In genomic region chr11:69832561-69833413, GRCh38 we compare ENCODE assay signal across 23 cellular contexts. TPM values are rescaled to one million over a fixed set of nuclear protein-coding genes. Genes with fewer than 3 reads are reported as not detected.
DNase-seq lines count a peak whose midpoint lies in the region; ATAC-seq and TF ChIP-seq lines count a peak whose summit lies in the region.
"Had no signal": no experiment of that assay in that cellular context is flagged by ENCODE, and none has a peak within 500 bp of the region (broad histone marks: within the 10 kb centered on the region; RNA-seq: fewer than 3 reads in every experiment).

No MANE protein-coding gene starts in this region.

- no peak for TF ChIP-seq EP300 in upper lobe of left lung (IDR thresholded peaks at IDR 0.05)

- no peak overlapping the region for H3K4me3 Mint-ChIP-seq in activated T-cell treated with anti-CD3 and anti-CD28 coated beads, Interleukin-2, amount 50 U/mL, for 24 hours
- H3K4me3 Mint-ChIP-seq in activated T-cell treated with anti-CD3 and anti-CD28 coated beads, Interleukin-2, amount 50 U/mL, for 4 hours = no peak overlapping the region
- H3K4me3 Mint-ChIP-seq: activated CD4-positive, alpha-beta T cell treated with anti-CD3 and anti-CD28 coated beads, Interleukin-2, amount 10 ng/mL, durations not matched to agents 24 days and 14 days; activated naive CD8-positive, alpha-beta T cell treated with anti-CD3 and anti-CD28 coated beads, Interleukin-2, amount 10 ng/mL, durations not matched to agents 7 days and 5 days; B cell; T-helper 17 cell had no signal

- no peak overlapping the region for H3K27ac Mint-ChIP-seq in activated T-cell treated with anti-CD3 and anti-CD28 coated beads, Interleukin-2, amount 50 U/mL, for 24 hours
- H3K27ac Mint-ChIP-seq: activated CD4-positive, alpha-beta T cell treated with anti-CD3 and anti-CD28 coated beads, Interleukin-2, amount 10 ng/mL, durations not matched to agents 24 days and 14 days; activated naive CD8-positive, alpha-beta T cell treated with anti-CD3 and anti-CD28 coated beads, Interleukin-2, amount 10 ng/mL, durations not matched to agents 7 days and 5 days; B cell; naive B cell; T-helper 17 cell had no signal

- H3K27me3 ChIP-seq in upper lobe of left lung (no peaks in the 10 kb centered on the region), colonic mucosa (no peaks in the 10 kb centered on the region)
- H3K27me3 ChIP-seq: ovary had no signal

- intact Hi-C loops in colonic mucosa (cut with DNase I) = no loop called here

- no peaks in the 10 kb centered on the region for H3K36me3 Mint-ChIP-seq in activated T-cell treated with anti-CD3 and anti-CD28 coated beads, Interleukin-2, amount 50 U/mL, for 24 hours (ENCODE audit: low read depth)
- H3K36me3 Mint-ChIP-seq in activated T-cell treated with anti-CD3 and anti-CD28 coated beads, Interleukin-2, amount 50 U/mL, for 4 hours (ENCODE audit: insufficient read depth) = no peaks in the 10 kb centered on the region
- H3K36me3 Mint-ChIP-seq: activated naive CD8-positive, alpha-beta T cell treated with anti-CD3 and anti-CD28 coated beads, Interleukin-2, amount 10 ng/mL, durations not matched to agents 7 days and 5 days; naive B cell had no signal

- H3K27ac ChIP-seq in upper lobe of left lung (no peak overlapping the region), colonic mucosa (no peak overlapping the region)
- H3K27ac ChIP-seq: heart left ventricle, ovary, SJSA1 had no signal

- TF ChIP-seq CTCF in upper lobe of left lung (IDR thresholded peaks at IDR 0.05) = no peak
- TF ChIP-seq CTCF in colonic mucosa (IDR thresholded peaks at IDR 0.05) = no peak

- TF ChIP-seq POLR2A in upper lobe of left lung (IDR thresholded peaks at IDR 0.05) = no peak

- H3K9me3 ChIP-seq in upper lobe of left lung (peaks cover 0 to 2% (median 0%) of the 10 kb centered on the region in 4 donors), colonic mucosa (no peaks in the 10 kb centered on the region)
- H3K9me3 ChIP-seq: ovary, SJSA1 had no signal

- H3K4me3 ChIP-seq in upper lobe of left lung (no peak overlapping the region), colonic mucosa (no peak overlapping the region)
- H3K4me3 ChIP-seq: heart left ventricle, ovary, SJSA1 had no signal

- H3K4me1 ChIP-seq in upper lobe of left lung = no peaks in the 10 kb centered on the region
- no peaks in the 10 kb centered on the region for H3K4me1 ChIP-seq in colonic mucosa
- H3K4me1 ChIP-seq: heart left ventricle, SJSA1 had no signal

- peaks cover 7% of the 10 kb centered on the region for H3K4me1 Mint-ChIP-seq in activated T-cell treated with anti-CD3 and anti-CD28 coated beads, Interleukin-2, amount 50 U/mL, for 24 hours (ENCODE audit: low read depth)
- peaks cover 9% of the 10 kb centered on the region for H3K4me1 Mint-ChIP-seq in activated T-cell treated with anti-CD3 and anti-CD28 coated beads, Interleukin-2, amount 50 U/mL, for 4 hours (ENCODE audit: low read depth)
- H3K4me1 Mint-ChIP-seq: B cell, naive B cell had no signal

- ATAC-seq in activated T-cell treated with anti-CD3 and anti-CD28 coated beads, Interleukin-2, amount 50 U/mL, for 4 hours = no peak
- ATAC-seq in upper lobe of left lung (ENCODE audit: low FRiP score in 2 of 2) = peak; percentile 8 to 12
- ATAC-seq: heart left ventricle; left lobe of liver; stimulated activated naive CD8-positive, alpha-beta T cell treated with anti-CD3 and anti-CD28 coated beads, Interleukin-15, Interleukin-2, amounts not matched to agents 100 U/mL and 50 U/mL, for 24 hours; T-helper 17 cell had no signal

- no peak overlapping the region for H3K9ac ChIP-seq in colonic mucosa (ENCODE audit: low read depth in 2 of 2, low read length in 2 of 2)

- DNase-seq in activated T-cell treated with anti-CD3 and anti-CD28 coated beads, Interleukin-2, amount 50 U/mL, for 24 hours = peak; percentile 14
- DNase-seq in activated T-cell treated with anti-CD3 and anti-CD28 coated beads, Interleukin-2, amount 50 U/mL, for 4 hours = no peak
- DNase-seq in HuH-7.5 (ENCODE audit: low spot score) (peak; percentile 36), islet precursor cell (peak; percentile 74), upper lobe of left lung (no peak), colonic mucosa (no peak), NCI-H1417 treated with DMSO at 0.1 percent for 48 hours (lab: John Stamatoyannopoulos, UW) (no peak), NCI-H2081 (lab: John Stamatoyannopoulos, UW) (no peak)
- DNase-seq: activated CD4-positive, alpha-beta T cell treated with anti-CD3 and anti-CD28 coated beads, Interleukin-2, amount 10 ng/mL, durations not matched to agents 24 days and 14 days; activated naive CD8-positive, alpha-beta T cell treated with anti-CD3 and anti-CD28 coated beads, Interleukin-2, amount 10 ng/mL, durations not matched to agents 7 days and 5 days; effector CD4-positive, alpha-beta T cell; foreskin fibroblast; Kasumi-1; naive B cell; NCI-H1694; stimulated activated naive CD8-positive, alpha-beta T cell treated with anti-CD3 and anti-CD28 coated beads, Interleukin-15, Interleukin-2, amounts not matched to agents 100 U/mL and 50 U/mL, for 24 hours; T-helper 17 cell had no signal

- H3K9me3 Mint-ChIP-seq in activated T-cell treated with anti-CD3 and anti-CD28 coated beads, Interleukin-2, amount 50 U/mL, for 24 hours = no peaks in the 10 kb centered on the region
- no peaks in the 10 kb centered on the region for H3K9me3 Mint-ChIP-seq in activated T-cell treated with anti-CD3 and anti-CD28 coated beads, Interleukin-2, amount 50 U/mL, for 4 hours
- H3K9me3 Mint-ChIP-seq: activated CD4-positive, alpha-beta T cell treated with anti-CD3 and anti-CD28 coated beads, Interleukin-2, amount 10 ng/mL, durations not matched to agents 24 days and 14 days; activated naive CD8-positive, alpha-beta T cell treated with anti-CD3 and anti-CD28 coated beads, Interleukin-2, amount 10 ng/mL, durations not matched to agents 7 days and 5 days had no signal

- H3K27me3 Mint-ChIP-seq in activated T-cell treated with anti-CD3 and anti-CD28 coated beads, Interleukin-2, amount 50 U/mL, for 24 hours = peaks cover 45% of the 10 kb centered on the region
- peaks cover 45% of the 10 kb centered on the region for H3K27me3 Mint-ChIP-seq in activated T-cell treated with anti-CD3 and anti-CD28 coated beads, Interleukin-2, amount 50 U/mL, for 4 hours (ENCODE audit: low read depth)

- 40 to 43% methylated on average over 12 to 21 of the region's 21 CpGs for WGBS in upper lobe of left lung, 2 donors

- H3K36me3 ChIP-seq in upper lobe of left lung (no peaks in the 10 kb centered on the region), colonic mucosa (no peaks in the 10 kb centered on the region)
- H3K36me3 ChIP-seq: heart left ventricle, ovary, SJSA1 had no signal

RNA-seq across cellular contexts. Expression of gene FGF3, which starts 13.6 kb away (rescaled TPM):
- total RNA-seq in activated T-cell treated with anti-CD3 and anti-CD28 coated beads, Interleukin-2, amount 50 U/mL, for 4 hours = not detected
- total RNA-seq in upper lobe of left lung (not detected), colonic mucosa (not detected)
- total RNA-seq: activated CD4-positive, alpha-beta T cell treated with anti-CD3 and anti-CD28 coated beads, Interleukin-2, amount 10 ng/mL, durations not matched to agents 24 days and 14 days; activated naive CD8-positive, alpha-beta T cell treated with anti-CD3 and anti-CD28 coated beads, Interleukin-2, amount 10 ng/mL, durations not matched to agents 7 days and 5 days; B cell; heart left ventricle; left lobe of liver; ovary; SJSA1; T-helper 17 cell had no signal

RNA-seq across cellular contexts. Expression of gene FGF4, which starts 57.6 kb away (rescaled TPM):
- not detected for total RNA-seq in activated T-cell treated with anti-CD3 and anti-CD28 coated beads, Interleukin-2, amount 50 U/mL, for 4 hours
- total RNA-seq in upper lobe of left lung = not detected
- not detected for total RNA-seq in colonic mucosa
- total RNA-seq: activated CD4-positive, alpha-beta T cell treated with anti-CD3 and anti-CD28 coated beads, Interleukin-2, amount 10 ng/mL, durations not matched to agents 24 days and 14 days; activated naive CD8-positive, alpha-beta T cell treated with anti-CD3 and anti-CD28 coated beads, Interleukin-2, amount 10 ng/mL, durations not matched to agents 7 days and 5 days; B cell; cerebellum; heart left ventricle; left lobe of liver; ovary; SJSA1; T-helper 17 cell had no signal

Comparison
In these comparisons a context has a peak if more than half of its experiments do, and no peak if none do; other contexts are left out.
1. DNase-seq: peak in activated T-cell treated with anti-CD3 and anti-CD28 coated beads, Interleukin-2, amount 50 U/mL, for 24 hours (single experiment), HuH-7.5 (single experiment) and islet precursor cell (single experiment); none in activated T-cell treated with anti-CD3 and anti-CD28 coated beads, Interleukin-2, amount 50 U/mL, for 4 hours (single experiment), upper lobe of left lung (0 of 2), colonic mucosa (single experiment), NCI-H1417 treated with DMSO at 0.1 percent for 48 hours (single experiment) and NCI-H2081 (0 of 2).
2. ATAC-seq: peak in upper lobe of left lung (2 of 2); none in activated T-cell treated with anti-CD3 and anti-CD28 coated beads, Interleukin-2, amount 50 U/mL, for 4 hours (0 of 2).